In the genomic region with DNA sequence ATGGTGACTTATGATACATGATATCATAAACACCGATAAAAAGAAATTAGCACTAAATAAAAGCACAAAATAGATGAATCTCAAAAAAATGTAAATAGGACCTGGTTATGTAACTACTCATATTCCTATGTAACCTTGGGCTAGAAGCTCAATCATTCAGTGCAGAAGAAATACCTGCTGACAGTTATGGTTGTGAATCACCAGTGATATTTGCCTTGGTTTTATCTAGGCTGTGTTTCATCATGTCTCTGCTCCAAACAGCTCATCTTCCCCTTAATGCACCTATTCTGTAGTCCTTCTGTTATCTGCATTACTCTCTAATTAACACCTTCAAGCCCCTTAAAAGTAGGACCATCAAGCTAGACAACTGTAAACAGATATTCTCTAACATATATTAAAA, we compare ENCODE assay signal across 18 cellular contexts. TPM values are rescaled to one million over a fixed set of nuclear protein-coding genes. Genes with fewer than 3 reads are reported as not detected.
DNase-seq lines count a peak whose midpoint lies in the region; ATAC-seq and TF ChIP-seq lines count a peak whose summit lies in the region.
"Had no signal": no experiment of that assay in that cellular context is flagged by ENCODE, and none has a peak within 500 bp of the region (broad histone marks: within the 10 kb centered on the region; RNA-seq: fewer than 3 reads in every experiment).

No MANE protein-coding gene starts in this region.

- H3K9me3 Mint-ChIP-seq in mesothelial cell of epicardium, result peaks cover 4% of the 10 kb centered on the region
- H3K9me3 Mint-ChIP-seq: CD14-positive monocyte had no signal

- CTCF ChIA-PET in PC-3 (lab: Charles Lee), result no interaction called here

- POLR2A ChIA-PET in PC-3 (lab: Charles Lee; ENCODE audit: unreplicated experiment), result interaction anchor here (0.6 to 1.0 kb wide), 2 partner anchors 37 to 40 kb away, joined by 3 read pairs; no protein-coding TSS in a partner anchor

- TF ChIP-seq CTCF in PC-3 (conservative IDR thresholded peaks at IDR 0.05; ENCODE audit: low read depth, low read length) (no peak), choroid plexus epithelial cell (conservative IDR thresholded peaks at IDR 0.05; ENCODE audit: low read depth, low read length) (no peak), mesothelial cell of epicardium (IDR thresholded peaks at IDR 0.05; ENCODE audit: unreplicated experiment) (no peak)

- H3K9me2 ChIP-seq in PC-3 (replicated peaks; ENCODE audit: low read length), result no peaks in the 10 kb centered on the region

- DNase-seq in DMS53 (lab: John Stamatoyannopoulos, UW) (peak; percentile 58), PC-3 (peak; percentile 87), choroid plexus epithelial cell (ENCODE audit: low read depth) (peak; percentile 8), mesothelial cell of epicardium (ENCODE audit: low spot score in 2 of 2, unreplicated experiment in 2 of 2) (no peak), NAMALWA (ENCODE audit: low spot score) (no peak), putamen (ENCODE audit: low spot score) (no peak), GDM1 (lab: John Stamatoyannopoulos, UW) (no peak)
- DNase-seq: AML-193, H7, NCI-H1105 treated with DMSO at 0.1 percent for 48 hours, NCI-H187, NCI-H446 treated with DMSO at 0.1 percent for 48 hours, NCI-H774, SHP77 treated with DMSO at 0.1 percent for 48 hours had no signal

- H3K27me3 Mint-ChIP-seq in mesothelial cell of epicardium (ENCODE audit: low read depth), result no peaks in the 10 kb centered on the region

- H3F3A ChIP-seq in PC-3 (ENCODE audit: low read length, unreplicated experiment), result no peaks in the 10 kb centered on the region

- H3K27ac Mint-ChIP-seq in mesothelial cell of epicardium, result peak overlapping the region; percentile 27

- H3K4me1 ChIP-seq in PC-3 (ENCODE audit: insufficient read depth, low read length), result peaks cover 18% of the 10 kb centered on the region

- no TSS peak for BruUV-seq in PC-3 (replicated peaks; lab: Mats Ljungman, UMichigan)

- H2AFZ ChIP-seq in PC-3 (ENCODE audit: low read length), result no peak overlapping the region

- H3K4me3 ChIP-seq in PC-3 (ENCODE audit: low read length) (no peak overlapping the region), choroid plexus epithelial cell (ENCODE audit: low read depth, low read length) (no peak overlapping the region)
- H3K4me3 ChIP-seq: MG63 had no signal

- intact Hi-C loops in PC-3 (cut with micrococcal nuclease), result no loop called here

- ATAC-seq in PC-3, result peak; percentile 85
- ATAC-seq: Panc1 had no signal

- H3K9me3 ChIP-seq in PC-3 (ENCODE audit: low read length), result no peaks in the 10 kb centered on the region
- H3K9me3 ChIP-seq: MG63 had no signal

- no peaks in the 10 kb centered on the region for H4K20me1 ChIP-seq in PC-3 (ENCODE audit: low read length)

- H3K27me3 ChIP-seq in PC-3 (ENCODE audit: low read length), result no peaks in the 10 kb centered on the region
- H3K27me3 ChIP-seq: MG63 had no signal

- no peak overlapping the region for H3K9ac ChIP-seq in PC-3 (ENCODE audit: low read length)
- H3K9ac ChIP-seq: KMS-11 had no signal

- no peaks in the 10 kb centered on the region for H3K36me3 ChIP-seq in PC-3 (ENCODE audit: low read depth, low read length)
- H3K36me3 ChIP-seq: MG63 had no signal

- H3K79me2 ChIP-seq in PC-3 (ENCODE audit: low read length), result no peaks in the 10 kb centered on the region

- no peak overlapping the region for H3K27ac ChIP-seq in PC-3 (ENCODE audit: low read length)
- H3K27ac ChIP-seq: KMS-11 had no signal

- H3K4me2 ChIP-seq in PC-3 (ENCODE audit: low read length), result 0 out of 2 replicates have a peak overlapping the region, but pooled peaks have one; percentile 1
- H3K4me2 ChIP-seq: KMS-11 had no signal

- H3K4me3 Mint-ChIP-seq in mesothelial cell of epicardium, result no peak overlapping the region
- H3K4me3 Mint-ChIP-seq: CD14-positive monocyte had no signal

- peaks cover 35% of the 10 kb centered on the region for H3K4me1 Mint-ChIP-seq in mesothelial cell of epicardium

- no peaks in the 10 kb centered on the region for H3K36me3 Mint-ChIP-seq in mesothelial cell of epicardium
- H3K36me3 Mint-ChIP-seq: CD14-positive monocyte had no signal

RNA-seq across cellular contexts. Expression of a gene that starts 16.3 kb away (rescaled TPM):
- 57.5 and 70.5 TPM in 2 replicates for total RNA-seq in PC-3 (2014; rRNA removed)
- 31.9 to 33.9 TPM (median 33.3 TPM) in 3 replicates for total RNA-seq in mesothelial cell of epicardium

RNA-seq across cellular contexts. Expression of a gene that starts 39.7 kb away (rescaled TPM):
- not detected in 2 replicates for total RNA-seq in PC-3 (2014; rRNA removed)
- 0.57 to 0.95 TPM in 2 of 3 replicates, not detected in the other for total RNA-seq in mesothelial cell of epicardium
- total RNA-seq: H7 had no signal

Comparison
In these comparisons a context has a peak if more than half of its experiments do, and no peak if none do; other contexts are left out.
1. DNase-seq: peak in DMS53 (single experiment), PC-3 (single experiment) and choroid plexus epithelial cell (single experiment); none in mesothelial cell of epicardium (0 of 2), NAMALWA (single experiment), putamen (single experiment) and GDM1 (single experiment).